In the genomic region with DNA sequence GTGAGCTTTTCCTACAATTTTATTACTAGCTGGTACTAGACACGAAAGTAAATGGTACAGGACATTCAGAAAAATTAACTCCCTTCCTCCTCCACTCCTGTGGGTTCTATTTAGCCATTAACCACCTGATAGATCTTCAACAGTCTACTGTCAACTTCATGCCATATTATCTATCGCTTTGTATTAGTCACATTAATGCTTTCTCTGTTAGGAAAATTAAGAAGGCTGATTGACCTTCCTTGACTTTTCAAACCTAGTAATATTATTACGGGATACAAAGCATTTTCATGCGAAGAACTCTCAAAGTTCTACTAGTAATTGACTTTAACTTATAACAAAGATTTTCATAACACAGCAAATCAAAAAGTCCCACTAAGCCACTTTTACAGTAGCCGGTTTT, we compare ENCODE assay signal across 8 cellular contexts. TPM values are rescaled to one million over a fixed set of nuclear protein-coding genes. Genes with fewer than 3 reads are reported as not detected.
DNase-seq lines count a peak whose midpoint lies in the region; ATAC-seq and TF ChIP-seq lines count a peak whose summit lies in the region.

No MANE protein-coding gene starts in this region.

- H3K4me3 ChIP-seq in breast epithelium, result peak overlapping the region; percentile 92 to 99 (median 96)
- H3K4me3 ChIP-seq in mononuclear cell (ENCODE audit: low read length), result peak overlapping the region; percentile 76
- peak overlapping the region; percentile 82 to 83 for H3K4me3 ChIP-seq in aorta (ENCODE audit: low read length in 2 of 2)

- H3K4me1 ChIP-seq in breast epithelium, result peaks cover 0 to 3% of the 10 kb centered on the region in 2 donors
- H3K4me1 ChIP-seq in mononuclear cell (ENCODE audit: insufficient read depth, low read length), result peaks cover 15% of the 10 kb centered on the region
- H3K4me1 ChIP-seq in aorta (ENCODE audit: control insufficient read depth in 1 of 2, insufficient read depth in 2 of 2, low read length in 2 of 2), result peaks cover 2 to 5% of the 10 kb centered on the region in 2 donors

- no peak overlapping the region for H3K27ac ChIP-seq in breast epithelium
- H3K27ac ChIP-seq in aorta (ENCODE audit: low read depth in 1 of 2, low read length in 2 of 2), result no peak overlapping the region

- H3K27me3 ChIP-seq in breast epithelium (no peaks in the 10 kb centered on the region), mononuclear cell (ENCODE audit: insufficient read depth, low read length) (no peaks in the 10 kb centered on the region), aorta (ENCODE audit: control insufficient read depth in 1 of 2, insufficient read depth in 2 of 2, low read length in 1 of 2) (no peaks in the 10 kb centered on the region)

- peaks cover 58% of the 10 kb centered on the region for H3K4me1 Mint-ChIP-seq in stimulated activated naive CD8-positive, alpha-beta T cell treated with anti-CD3 and anti-CD28 coated beads, Interleukin-15, Interleukin-2, amounts not matched to agents 100 ng/mL and 50 ng/mL, for 24 hours (ENCODE audit: low read depth)

- H3K9me3 ChIP-seq in breast epithelium (no peaks in the 10 kb centered on the region), mononuclear cell (ENCODE audit: low read depth, low read length) (no peaks in the 10 kb centered on the region), aorta (ENCODE audit: control insufficient read depth, low read length) (no peaks in the 10 kb centered on the region)

- no peak for TF ChIP-seq CTCF in breast epithelium (IDR thresholded peaks at IDR 0.05)

- H3K4me3 Mint-ChIP-seq in stimulated activated naive CD8-positive, alpha-beta T cell treated with anti-CD3 and anti-CD28 coated beads, Interleukin-15, Interleukin-2, amounts not matched to agents 100 ng/mL and 50 ng/mL, for 24 hours, result peak overlapping the region; percentile 95

- DNase-seq in stimulated activated naive CD8-positive, alpha-beta T cell treated with anti-CD3 and anti-CD28 coated beads, Interleukin-15, Interleukin-2, amounts not matched to agents 100 U/mL and 50 U/mL, for 24 hours, result no peak
- DNase-seq in breast epithelium (ENCODE audit: low spot score in 2 of 2) (no peak), aorta (no peak), ureter (ENCODE audit: low spot score) (no peak), NCI-H345 (lab: John Stamatoyannopoulos, UW) (no peak)

- H3K9me3 Mint-ChIP-seq in stimulated activated naive CD8-positive, alpha-beta T cell treated with anti-CD3 and anti-CD28 coated beads, Interleukin-15, Interleukin-2, amounts not matched to agents 100 ng/mL and 50 ng/mL, for 24 hours, result peaks cover 5% of the 10 kb centered on the region

- H3K36me3 ChIP-seq in breast epithelium, result no peaks in the 10 kb centered on the region
- H3K36me3 ChIP-seq in aorta (ENCODE audit: control insufficient read depth in 1 of 2, insufficient read depth in 2 of 2, low read length in 1 of 2), result no peaks in the 10 kb centered on the region

- peak overlapping the region; percentile 93 for H3K27ac Mint-ChIP-seq in stimulated activated naive CD8-positive, alpha-beta T cell treated with anti-CD3 and anti-CD28 coated beads, Interleukin-15, Interleukin-2, amounts not matched to agents 100 ng/mL and 50 ng/mL, for 24 hours

- H3K36me3 Mint-ChIP-seq in stimulated activated naive CD8-positive, alpha-beta T cell treated with anti-CD3 and anti-CD28 coated beads, Interleukin-15, Interleukin-2, amounts not matched to agents 100 ng/mL and 50 ng/mL, for 24 hours (ENCODE audit: low read depth), result peaks cover 29% of the 10 kb centered on the region

- 50 to 55% methylated on average over 5 of the region's 5 CpGs for WGBS in aorta, 2 donors

- no peaks in the 10 kb centered on the region for H3K27me3 Mint-ChIP-seq in stimulated activated naive CD8-positive, alpha-beta T cell treated with anti-CD3 and anti-CD28 coated beads, Interleukin-15, Interleukin-2, amounts not matched to agents 100 ng/mL and 50 ng/mL, for 24 hours

- no peak for TF ChIP-seq POLR2A in breast epithelium (IDR thresholded peaks at IDR 0.05)

- no peak for ATAC-seq in stimulated activated naive CD8-positive, alpha-beta T cell treated with anti-CD3 and anti-CD28 coated beads, Interleukin-15, Interleukin-2, amounts not matched to agents 100 U/mL and 50 U/mL, for 24 hours
- ATAC-seq in aorta (ENCODE audit: low FRiP score) (no peak), HG02840 (IDR thresholded peaks at IDR 0.05; ENCODE audit: low FRiP score, unreplicated experiment) (no peak)

- intact Hi-C loops in breast epithelium (cut with DNase I; ENCODE audit: low total_unique reads) (no loop called here), aorta (cut with DNase I) (loop anchor here (5.0 to 10.0 kb wide), 6 partner anchors 61 to 1043 kb away; partner anchors contain the start of genes MRPL50 (in 1 of the 2), MSANTD3 (in 1 of the 2) and ZNF189 (in 1 of the 2))

RNA-seq across cellular contexts. Expression of gene TEX10, which starts 1.2 kb away (rescaled TPM):
- total RNA-seq in breast epithelium (10 to 100 TPM; 13.8 to 30.4 (median 22.6) TPM), mononuclear cell (18.9 TPM), aorta (10 to 100 TPM; 10.6 to 12.9 TPM), ureter (17.8 TPM)
- 1 to 10 TPM; 3.4 to 6.9 TPM for polyA plus RNA-seq in aorta
